ENCODE assay signal across 19 cellular contexts in genomic region chr2:39114771-39115170, GRCh38. TPM values are rescaled to one million over a fixed set of nuclear protein-coding genes. Genes with fewer than 3 reads are reported as not detected.
DNase-seq lines count a peak whose midpoint lies in the region; ATAC-seq and TF ChIP-seq lines count a peak whose summit lies in the region.
"Had no signal": no experiment of that assay in that cellular context is flagged by ENCODE, and none has a peak within 500 bp of the region (broad histone marks: within the 10 kb centered on the region; RNA-seq: fewer than 3 reads in every experiment).

No MANE protein-coding gene starts in this region.

- H2BK120ac ChIP-seq in mesenchymal stem cell (ENCODE audit: low read depth, low read length), result no peak overlapping the region

- no peak overlapping the region for H3K4me3 ChIP-seq in mesenchymal stem cell (ENCODE audit: insufficient read depth in 1 of 2, low read depth in 1 of 2, low read length in 2 of 2)
- H3K4me3 ChIP-seq: BLaER1, lung, upper lobe of right lung had no signal

- H3K36me3 Mint-ChIP-seq in CD4-positive, alpha-beta T cell (ENCODE audit: low read depth), result peaks cover 45% of the 10 kb centered on the region
- H3K36me3 Mint-ChIP-seq in activated CD8-positive, alpha-beta T cell treated with anti-CD3 and anti-CD28 coated beads for 36 hours (ENCODE audit: low read depth), result peaks cover 72% of the 10 kb centered on the region

- CTCF ChIA-PET in CD4-positive, alpha-beta T cell (lab: Charles Lee), result no interaction called here
- CTCF ChIA-PET in activated CD8-positive, alpha-beta T cell treated with anti-CD3 and anti-CD28 coated beads for 36 hours (lab: Charles Lee), result no interaction called here

- no peak overlapping the region for H4K91ac ChIP-seq in mesenchymal stem cell (ENCODE audit: low read length)

- H3K4me1 ChIP-seq in mesenchymal stem cell (ENCODE audit: control insufficient read depth, insufficient read depth, low read depth, low read length), result peaks cover 1% of the 10 kb centered on the region

- H2AK5ac ChIP-seq in mesenchymal stem cell (ENCODE audit: low read length, severe bottlenecking), result no peak overlapping the region

- peaks cover 77% of the 10 kb centered on the region for H3K4me1 Mint-ChIP-seq in CD4-positive, alpha-beta T cell (ENCODE audit: low read depth)
- H3K4me1 Mint-ChIP-seq in activated CD8-positive, alpha-beta T cell treated with anti-CD3 and anti-CD28 coated beads for 36 hours (ENCODE audit: low read depth), result peaks cover 59% of the 10 kb centered on the region

- H2BK15ac ChIP-seq in mesenchymal stem cell (ENCODE audit: low read depth, poor library complexity, severe bottlenecking), result no peak overlapping the region

- H3K4ac ChIP-seq in mesenchymal stem cell (ENCODE audit: low read depth in 1 of 2, low read length in 2 of 2), result no peak overlapping the region

- no peak for DNase-seq in CD4-positive, alpha-beta T cell
- DNase-seq in EH (ENCODE audit: low read depth) (peak; percentile 51), mesenchymal stem cell (peak; percentile 40)
- DNase-seq in activated CD8-positive, alpha-beta T cell treated with anti-CD3 and anti-CD28 coated beads for 36 hours, result no peak
- no peak for DNase-seq in activated CD4-positive, CD25-positive, alpha-beta regulatory T cell treated with anti-CD3 and anti-CD28 coated beads, Interleukin-2, amount 50 U/mL, for 72 hours
- DNase-seq: activated CD8-positive, alpha-beta memory T cell treated with anti-CD3 and anti-CD28 coated beads, Interleukin-2, amount 50 U/mL, for 4 hours; caudate nucleus; DMS79; effector memory CD4-positive, alpha-beta T cell; head of caudate nucleus; upper lobe of right lung; WERI-Rb-1 had no signal

- peaks cover 14% of the 10 kb centered on the region for H3K79me1 ChIP-seq in mesenchymal stem cell (replicated peaks; ENCODE audit: low read length, poor library complexity, severe bottlenecking)

- peak overlapping the region; percentile 42 for H3K27ac Mint-ChIP-seq in CD4-positive, alpha-beta T cell
- peak overlapping the region; percentile 44 for H3K27ac Mint-ChIP-seq in activated CD8-positive, alpha-beta T cell treated with anti-CD3 and anti-CD28 coated beads for 36 hours
- H3K27ac Mint-ChIP-seq: nephron; stimulated activated memory B cell treated with anti-CD40 and anti-IgM and Interleukin-4, amounts not matched to agents 10 μg/mL and 1 μg/mL and 100 μg/mL, for 72 hours had no signal

- H3K27ac ChIP-seq in CD4-positive, alpha-beta T cell (ENCODE audit: low read depth, low read length), result no peak overlapping the region
- H3K27ac ChIP-seq in mesenchymal stem cell (ENCODE audit: low read length, poor library complexity, severe bottlenecking), result no peak overlapping the region
- H3K27ac ChIP-seq: BLaER1, upper lobe of right lung, WERI-Rb-1 had no signal

- H3K9me3 Mint-ChIP-seq in CD4-positive, alpha-beta T cell, result no peaks in the 10 kb centered on the region
- H3K9me3 Mint-ChIP-seq in activated CD8-positive, alpha-beta T cell treated with anti-CD3 and anti-CD28 coated beads for 36 hours, result no peaks in the 10 kb centered on the region
- H3K9me3 Mint-ChIP-seq: nephron; stimulated activated memory B cell treated with anti-CD40 and anti-IgM and Interleukin-4, amounts not matched to agents 10 μg/mL and 1 μg/mL and 100 μg/mL, for 72 hours had no signal

- H2BK12ac ChIP-seq in mesenchymal stem cell (ENCODE audit: low read length in 2 of 2), result no peak overlapping the region

- H3K27me3 Mint-ChIP-seq in CD4-positive, alpha-beta T cell, result no peaks in the 10 kb centered on the region
- no peaks in the 10 kb centered on the region for H3K27me3 Mint-ChIP-seq in activated CD8-positive, alpha-beta T cell treated with anti-CD3 and anti-CD28 coated beads for 36 hours
- H3K27me3 Mint-ChIP-seq: stimulated activated memory B cell treated with anti-CD40 and anti-IgM and Interleukin-4, amounts not matched to agents 10 μg/mL and 1 μg/mL and 100 μg/mL, for 72 hours had no signal

- H3K18ac ChIP-seq in mesenchymal stem cell (ENCODE audit: low read depth in 1 of 2, low read length in 2 of 2), result no peak overlapping the region

- intact Hi-C loops in CD4-positive, alpha-beta T cell (cut with DNase I, micrococcal nuclease), result no loop called here
- intact Hi-C loops in activated CD8-positive, alpha-beta T cell treated with anti-CD3 and anti-CD28 coated beads for 36 hours (cut with micrococcal nuclease), result loop anchor here (5.0 kb wide), 1 partner anchor 47 kb away; no protein-coding TSS in a partner anchor

- no peaks in the 10 kb centered on the region for H3K9me3 ChIP-seq in CD4-positive, alpha-beta T cell (ENCODE audit: control insufficient read depth, low read length)
- H3K9me3 ChIP-seq in mesenchymal stem cell (ENCODE audit: control insufficient read depth, low read length), result no peaks in the 10 kb centered on the region
- H3K9me3 ChIP-seq: BLaER1, upper lobe of right lung had no signal

- no peak for TF ChIP-seq CTCF in CD4-positive, alpha-beta T cell (IDR thresholded peaks at IDR 0.05)
- no peak for TF ChIP-seq CTCF in activated CD8-positive, alpha-beta T cell treated with anti-CD3 and anti-CD28 coated beads for 36 hours (IDR thresholded peaks at IDR 0.05)

- POLR2A ChIA-PET in CD4-positive, alpha-beta T cell (lab: Charles Lee), result interaction anchor here (1.7 kb wide), 1 partner anchor 10 kb away, joined by 6 read pairs; no protein-coding TSS in a partner anchor
- POLR2A ChIA-PET in activated CD8-positive, alpha-beta T cell treated with anti-CD3 and anti-CD28 coated beads for 36 hours (lab: Charles Lee), result interaction anchor here (1.9 kb wide), 1 partner anchor 113 kb away, joined by 4 read pairs; no protein-coding TSS in a partner anchor

- peaks cover 7 to 42% of the 10 kb centered on the region in 2 experiments for H3K36me3 ChIP-seq in mesenchymal stem cell (ENCODE audit: control insufficient read depth in 1 of 2, insufficient read depth in 2 of 2, low read depth in 1 of 2, low read length in 2 of 2)
- H3K36me3 ChIP-seq: WERI-Rb-1 had no signal

- H3K27me3 ChIP-seq in CD4-positive, alpha-beta T cell (ENCODE audit: control insufficient read depth, insufficient read depth, low read length), result no peaks in the 10 kb centered on the region
- H3K27me3 ChIP-seq in mesenchymal stem cell (ENCODE audit: control insufficient read depth in 1 of 2, insufficient read depth in 1 of 2, low read length in 2 of 2), result no peaks in the 10 kb centered on the region
- H3K27me3 ChIP-seq: BLaER1, upper lobe of right lung had no signal

- H3K4me2 ChIP-seq in mesenchymal stem cell (ENCODE audit: low read length, poor library complexity, severe bottlenecking), result no peak overlapping the region
- H3K4me2 ChIP-seq: BLaER1 had no signal

- H3K14ac ChIP-seq in mesenchymal stem cell (ENCODE audit: low read length in 2 of 2), result no peak overlapping the region

- H3K23ac ChIP-seq in mesenchymal stem cell (ENCODE audit: low read length in 2 of 2), result no peak overlapping the region

- H3K9ac ChIP-seq in mesenchymal stem cell (ENCODE audit: low read length), result no peak overlapping the region
- H3K9ac ChIP-seq: BLaER1 had no signal

- no peak overlapping the region for H2BK5ac ChIP-seq in mesenchymal stem cell (ENCODE audit: low read depth, low read length, poor library complexity, severe bottlenecking)

- 88% methylated on average over 3 of the region's 3 CpGs for WGBS in mesenchymal stem cell

- no peak overlapping the region for H3K4me3 Mint-ChIP-seq in CD4-positive, alpha-beta T cell
- H3K4me3 Mint-ChIP-seq in activated CD8-positive, alpha-beta T cell treated with anti-CD3 and anti-CD28 coated beads for 36 hours, result no peak overlapping the region
- H3K4me3 Mint-ChIP-seq: nephron; stimulated activated memory B cell treated with anti-CD40 and anti-IgM and Interleukin-4, amounts not matched to agents 10 μg/mL and 1 μg/mL and 100 μg/mL, for 72 hours had no signal

- ATAC-seq in CD4-positive, alpha-beta T cell (ENCODE audit: poor library complexity), result no peak
- no peak for ATAC-seq in activated CD8-positive, alpha-beta T cell treated with anti-CD3 and anti-CD28 coated beads for 36 hours
- ATAC-seq in HG03045 (IDR thresholded peaks at IDR 0.05; ENCODE audit: unreplicated experiment), result no peak
- ATAC-seq in HG02970 (IDR thresholded peaks at IDR 0.05; ENCODE audit: low FRiP score, unreplicated experiment), result no peak
- no peak for ATAC-seq in GM21360 (IDR thresholded peaks at IDR 0.05; ENCODE audit: unreplicated experiment)
- ATAC-seq: stimulated activated memory B cell treated with anti-CD40 and anti-IgM and Interleukin-4, amounts not matched to agents 10 μg/mL and 1 μg/mL and 100 μg/mL, for 72 hours; upper lobe of right lung had no signal

- H2AFZ ChIP-seq in mesenchymal stem cell (ENCODE audit: low read depth, low read length), result no peak overlapping the region

- no peak overlapping the region for H4K8ac ChIP-seq in mesenchymal stem cell (ENCODE audit: low read length)

RNA-seq across cellular contexts. Expression of gene SOS1, which starts 6.1 kb away (rescaled TPM):
- 10 to 100 TPM; 16.4 to 16.9 TPM for total RNA-seq in CD4-positive, alpha-beta T cell
- total RNA-seq in activated CD8-positive, alpha-beta T cell treated with anti-CD3 and anti-CD28 coated beads for 36 hours, result 10 to 100 TPM; 43.6 to 56.8 TPM
- polyA plus RNA-seq in mesenchymal stem cell (2013, experiment 1 of 2), result 25.2 TPM
- polyA plus RNA-seq in mesenchymal stem cell (2013, experiment 2 of 2), result 22.5 TPM

Comparison
In these comparisons a context has a peak if more than half of its experiments do, and no peak if none do; other contexts are left out.
1. DNase-seq: peak in EH (single experiment) and mesenchymal stem cell (single experiment); none in CD4-positive, alpha-beta T cell (0 of 10), activated CD8-positive, alpha-beta T cell treated with anti-CD3 and anti-CD28 coated beads for 36 hours (single experiment) and activated CD4-positive, CD25-positive, alpha-beta regulatory T cell treated with anti-CD3 and anti-CD28 coated beads, Interleukin-2, amount 50 U/mL, for 72 hours (single experiment).